In the genomic region with DNA sequence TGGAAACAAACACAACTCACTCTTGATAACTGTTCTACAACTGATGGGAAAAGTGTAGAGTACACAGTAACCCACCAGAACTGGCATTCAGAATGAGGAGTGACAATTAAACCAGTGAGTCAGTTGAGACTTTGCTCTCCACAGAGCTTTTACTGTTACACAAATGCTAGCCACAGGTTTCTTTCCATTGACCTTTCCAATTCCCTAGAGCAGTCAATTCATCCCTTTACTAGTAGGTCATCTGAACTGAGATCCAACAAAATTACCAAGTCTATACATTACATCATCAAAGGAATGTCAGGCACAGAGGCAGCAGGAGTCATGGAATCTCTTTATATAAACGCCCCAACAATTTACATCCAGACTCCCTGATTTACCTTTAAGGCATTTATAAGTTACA, we compare ENCODE assay signal across 15 cellular contexts.
DNase-seq lines count a peak whose midpoint lies in the region; ATAC-seq and TF ChIP-seq lines count a peak whose summit lies in the region.
"Had no signal": no experiment of that assay in that cellular context is flagged by ENCODE, and none has a peak within 500 bp of the region (broad histone marks: within the 10 kb centered on the region; RNA-seq: fewer than 3 reads in every experiment).

No MANE protein-coding gene starts in this region.

- H3K4me1 ChIP-seq in osteoblast (ENCODE audit: insufficient read depth, low read length), result peaks cover 25% of the 10 kb centered on the region

- TF ChIP-seq CTCF in fibroblast of the aortic adventitia (IDR thresholded peaks at IDR 0.05; ENCODE audit: insufficient read depth, low read length) (no peak), osteoblast (IDR thresholded peaks at IDR 0.05; ENCODE audit: extremely low read depth, low read depth, low read length) (no peak)

- H3K79me2 ChIP-seq in osteoblast (ENCODE audit: insufficient read depth, low read length), result no peaks in the 10 kb centered on the region

- no peak for ATAC-seq in HG03469 (IDR thresholded peaks at IDR 0.05; ENCODE audit: unreplicated experiment)
- ATAC-seq in stimulated activated effector memory CD8-positive, alpha-beta T cell treated with anti-CD3 and anti-CD28 coated beads, Interleukin-12 subunit alpha, Interleukin-12 subunit beta, amount 100 ng/mL, for 72 hours, result no peak
- no peak for ATAC-seq in HG02610 (IDR thresholded peaks at IDR 0.05; ENCODE audit: unreplicated experiment)

- no peaks in the 10 kb centered on the region for H3K9me3 Mint-ChIP-seq in stimulated activated effector memory CD8-positive, alpha-beta T cell treated with anti-CD3 and anti-CD28 coated beads, Interleukin-12 subunit alpha, Interleukin-12 subunit beta, amount 100 ng/mL, for 72 hours
- H3K9me3 Mint-ChIP-seq: activated T-helper 2 cell treated with anti-CD3 and anti-CD28 coated beads, Interferon-gamma antibody, Interleukin-2, Interleukin-4, amounts not matched to agents 10 μg/mL and 5 μg/mL and 100 μg/mL, durations not matched to agents 14 hours and 24 hours and 36 hours; CD4-positive, alpha-beta T cell; stimulated activated naive CD8-positive, alpha-beta T cell treated with anti-CD3 and anti-CD28 coated beads, Interleukin-15, Interleukin-2, amounts not matched to agents 100 ng/mL and 50 ng/mL, for 24 hours had no signal

- H3K4me1 Mint-ChIP-seq in stimulated activated effector memory CD8-positive, alpha-beta T cell treated with anti-CD3 and anti-CD28 coated beads, Interleukin-12 subunit alpha, Interleukin-12 subunit beta, amount 100 ng/mL, for 72 hours, result peaks cover 24% of the 10 kb centered on the region

- DNase-seq in GM03348 (ENCODE audit: low spot score) (peak; percentile 4), NCI-H69 (lab: John Stamatoyannopoulos, UW) (peak; percentile 25), fibroblast of the aortic adventitia (ENCODE audit: low read depth) (peak; percentile 52), osteoblast (ENCODE audit: insufficient read length, low spot score, missing footprints) (peak; percentile 22), HT-29 (ENCODE audit: low spot score) (no peak)
- no peak for DNase-seq in stimulated activated effector memory CD8-positive, alpha-beta T cell treated with anti-CD3 and anti-CD28 coated beads, Interleukin-12 subunit alpha, Interleukin-12 subunit beta, amount 100 ng/mL, for 72 hours (ENCODE audit: low spot score in 2 of 2)
- DNase-seq: CD4-positive, alpha-beta T cell; NCI-H1092 treated with DMSO at 0.1 percent for 48 hours; RPMI8226; stimulated activated CD4-positive, alpha-beta T cell treated with anti-CD3 and anti-CD28 coated beads, Interleukin-4, amount 100 ng/mL, for 1 hour had no signal

- no peak overlapping the region for H3K4me3 Mint-ChIP-seq in stimulated activated effector memory CD8-positive, alpha-beta T cell treated with anti-CD3 and anti-CD28 coated beads, Interleukin-12 subunit alpha, Interleukin-12 subunit beta, amount 100 ng/mL, for 72 hours
- H3K4me3 Mint-ChIP-seq: CD4-positive, alpha-beta T cell; stimulated activated naive CD8-positive, alpha-beta T cell treated with anti-CD3 and anti-CD28 coated beads, Interleukin-15, Interleukin-2, amounts not matched to agents 100 ng/mL and 50 ng/mL, for 24 hours had no signal

- H3K27ac ChIP-seq in osteoblast (ENCODE audit: low read depth, low read length), result peak overlapping the region; percentile 37
- H3K27ac ChIP-seq: HL-60 had no signal

- no peaks in the 10 kb centered on the region for H3K9me3 ChIP-seq in osteoblast (ENCODE audit: low read depth, low read length)

- H2AFZ ChIP-seq in osteoblast (ENCODE audit: low read length), result no peak overlapping the region

- H3K36me3 Mint-ChIP-seq in stimulated activated effector memory CD8-positive, alpha-beta T cell treated with anti-CD3 and anti-CD28 coated beads, Interleukin-12 subunit alpha, Interleukin-12 subunit beta, amount 100 ng/mL, for 72 hours, result peaks cover 24% of the 10 kb centered on the region

- H3K4me3 ChIP-seq in fibroblast of the aortic adventitia (ENCODE audit: low read depth, low read length) (no peak overlapping the region), osteoblast (ENCODE audit: insufficient read depth, low read length) (no peak overlapping the region)

- H3K4me2 ChIP-seq in osteoblast (ENCODE audit: insufficient read depth, low read length), result no peak overlapping the region

- H3K36me3 ChIP-seq in osteoblast (ENCODE audit: insufficient read depth, low read length), result no peaks in the 10 kb centered on the region

- H4K20me1 ChIP-seq in osteoblast (ENCODE audit: insufficient read depth, low read length), result peaks cover 20% of the 10 kb centered on the region

- no peak overlapping the region for H3K27ac Mint-ChIP-seq in stimulated activated effector memory CD8-positive, alpha-beta T cell treated with anti-CD3 and anti-CD28 coated beads, Interleukin-12 subunit alpha, Interleukin-12 subunit beta, amount 100 ng/mL, for 72 hours
- H3K27ac Mint-ChIP-seq: activated T-helper 2 cell treated with anti-CD3 and anti-CD28 coated beads, Interferon-gamma antibody, Interleukin-2, Interleukin-4, amounts not matched to agents 10 μg/mL and 5 μg/mL and 100 μg/mL, durations not matched to agents 14 hours and 24 hours and 36 hours; CD4-positive, alpha-beta T cell; stimulated activated naive CD8-positive, alpha-beta T cell treated with anti-CD3 and anti-CD28 coated beads, Interleukin-15, Interleukin-2, amounts not matched to agents 100 ng/mL and 50 ng/mL, for 24 hours had no signal

- H3K27me3 ChIP-seq in osteoblast (ENCODE audit: insufficient read depth, low read length), result no peaks in the 10 kb centered on the region

Comparison
In these comparisons a context has a peak if more than half of its experiments do, and no peak if none do; other contexts are left out.
1. DNase-seq: peak in GM03348 (single experiment), NCI-H69 (single experiment), fibroblast of the aortic adventitia (single experiment) and osteoblast (single experiment); none in HT-29 (single experiment) and stimulated activated effector memory CD8-positive, alpha-beta T cell treated with anti-CD3 and anti-CD28 coated beads, Interleukin-12 subunit alpha, Interleukin-12 subunit beta, amount 100 ng/mL, for 72 hours (0 of 2).